Comparison of ENCODE assay signal across 1 cellular context in the genomic region with DNA sequence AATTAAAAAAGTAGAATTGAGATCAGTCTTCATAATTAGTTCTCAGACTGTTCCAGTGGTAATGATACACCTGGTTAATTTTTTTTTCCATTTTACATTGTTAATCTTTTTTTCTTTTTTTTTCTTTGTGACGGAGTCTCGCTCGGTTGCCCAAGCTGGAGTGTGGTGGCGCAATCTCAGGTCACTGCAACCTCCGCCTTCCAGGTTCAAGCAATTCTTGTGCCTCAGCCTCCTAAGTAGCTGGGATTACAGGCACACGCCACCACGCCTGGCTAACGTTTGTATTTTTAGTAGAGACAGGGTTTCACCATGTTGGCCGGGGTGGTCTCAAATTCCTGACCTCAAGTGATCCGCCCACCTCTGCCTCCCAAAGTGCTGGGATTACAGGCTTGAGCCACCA. TPM values are rescaled to one million over a fixed set of nuclear protein-coding genes. Genes with fewer than 3 reads are reported as not detected.
"Had no signal": no experiment of that assay in that cellular context is flagged by ENCODE, and none has a peak within 500 bp of the region (broad histone marks: within the 10 kb centered on the region; RNA-seq: fewer than 3 reads in every experiment).

No MANE protein-coding gene starts in this region.

RNA-seq across cellular contexts. Expression of gene ANXA3, which starts 46.9 kb away (rescaled TPM):
- total RNA-seq: activated CD4-positive, alpha-beta memory T cell treated with anti-CD3 and anti-CD28 coated beads for 36 hours had no signal
